ENCODE assay signal across 8 cellular contexts in genomic region chr2:144183744-144184143, GRCh38.
DNase-seq lines count a peak whose midpoint lies in the region; ATAC-seq, FAIRE-seq and TF ChIP-seq lines count a peak whose summit lies in the region.

No MANE protein-coding gene starts in this region.

- H3K27me3 Mint-ChIP-seq in CD4-positive, alpha-beta memory T cell, result no peaks in the 10 kb centered on the region

- no peaks in the 10 kb centered on the region for H3K9me3 ChIP-seq in CD4-positive, alpha-beta memory T cell (ENCODE audit: control insufficient read depth in 1 of 2, low read length in 2 of 2)
- H3K9me3 ChIP-seq in osteoblast (ENCODE audit: low read depth, low read length), result no peaks in the 10 kb centered on the region

- peak overlapping the region; percentile 65 to 88 (median 80) for H3K4me3 Mint-ChIP-seq in CD4-positive, alpha-beta memory T cell

- no peak overlapping the region for H3K4me2 ChIP-seq in osteoblast (ENCODE audit: insufficient read depth, low read length)

- ATAC-seq in GM21529 (IDR thresholded peaks at IDR 0.05; ENCODE audit: unreplicated experiment), result peak; percentile 98

- H3K27me3 ChIP-seq in CD4-positive, alpha-beta memory T cell (ENCODE audit: insufficient read depth, low read length), result no peaks in the 10 kb centered on the region
- H3K27me3 ChIP-seq in osteoblast (ENCODE audit: insufficient read depth, low read length), result no peaks in the 10 kb centered on the region

- POLR2A ChIA-PET in CD4-positive, alpha-beta memory T cell (lab: Charles Lee; ENCODE audit: partially characterized antibody), result no interaction called here

- H3K4me3 ChIP-seq in CD4-positive, alpha-beta memory T cell (ENCODE audit: low read length in 2 of 2), result no peak overlapping the region
- no peak overlapping the region for H3K4me3 ChIP-seq in osteoblast (ENCODE audit: insufficient read depth, low read length)

- DNase-seq in CD4-positive, alpha-beta memory T cell, result peak; percentile 76 to 86 (median 81)
- DNase-seq in NCI-H1048 (lab: John Stamatoyannopoulos, UW) (peak; percentile 64), activated gamma-delta T cell (lab: John Stamatoyannopoulos, UW) (peak; percentile 10), D721Med (ENCODE audit: insufficient read length, low spot score) (no peak), RKO (ENCODE audit: low spot score) (no peak), osteoblast (ENCODE audit: insufficient read length, low spot score, missing footprints) (no peak)
- peak; percentile 78 for DNase-seq in stimulated activated CD4-positive, alpha-beta T cell treated with anti-CD3 and anti-CD28 coated beads, Interleukin-15, amount 100 ng/mL, for 24 hours

- peaks cover 17% of the 10 kb centered on the region for H3K4me1 ChIP-seq in CD4-positive, alpha-beta memory T cell (ENCODE audit: insufficient read depth, low read length)
- H3K4me1 ChIP-seq in osteoblast (ENCODE audit: insufficient read depth, low read length), result no peaks in the 10 kb centered on the region

- peak overlapping the region; percentile 45 to 94 (median 83) for H3K27ac Mint-ChIP-seq in CD4-positive, alpha-beta memory T cell

- H3K4me1 Mint-ChIP-seq in CD4-positive, alpha-beta memory T cell, result peaks cover 11 to 21% (median 12%) of the 10 kb centered on the region in 4 donors

- CTCF ChIA-PET in CD4-positive, alpha-beta memory T cell (lab: Charles Lee; ENCODE audit: partially characterized antibody), result no interaction called here

- intact Hi-C loops in CD4-positive, alpha-beta memory T cell (cut with micrococcal nuclease), result loop anchor here (5.0 kb wide), 1 partner anchor 149 kb away; a partner anchor contains a TSS

- FAIRE-seq in D721Med (lab: Jason Lieb, UNC), result no peak

- no peak overlapping the region for H3K27ac ChIP-seq in CD4-positive, alpha-beta memory T cell (ENCODE audit: low read depth, low read length)
- H3K27ac ChIP-seq in osteoblast (ENCODE audit: low read depth, low read length), result no peak overlapping the region

- H3K36me3 ChIP-seq in CD4-positive, alpha-beta memory T cell (ENCODE audit: insufficient read depth, low read length), result no peaks in the 10 kb centered on the region
- H3K36me3 ChIP-seq in osteoblast (ENCODE audit: insufficient read depth, low read length), result no peaks in the 10 kb centered on the region

- no peaks in the 10 kb centered on the region for H3K79me2 ChIP-seq in osteoblast (ENCODE audit: insufficient read depth, low read length)

- no peaks in the 10 kb centered on the region for H4K20me1 ChIP-seq in osteoblast (ENCODE audit: insufficient read depth, low read length)

- no peak overlapping the region for H2AFZ ChIP-seq in osteoblast (ENCODE audit: low read length)

- no peaks in the 10 kb centered on the region for H3K9me3 Mint-ChIP-seq in CD4-positive, alpha-beta memory T cell

- H3K36me3 Mint-ChIP-seq in CD4-positive, alpha-beta memory T cell, result no peaks in the 10 kb centered on the region

- TF ChIP-seq CTCF in D721Med (IDR thresholded peaks at IDR 0.05; ENCODE audit: insufficient read depth, missing control alignments) (no peak), osteoblast (IDR thresholded peaks at IDR 0.05; ENCODE audit: extremely low read depth, low read depth, low read length) (no peak)

Comparison
In these comparisons a context has a peak if more than half of its experiments do, and no peak if none do; other contexts are left out.
1. DNase-seq: peak in CD4-positive, alpha-beta memory T cell (5 of 5), NCI-H1048 (single experiment), activated gamma-delta T cell (single experiment) and stimulated activated CD4-positive, alpha-beta T cell treated with anti-CD3 and anti-CD28 coated beads, Interleukin-15, amount 100 ng/mL, for 24 hours (single experiment); none in D721Med (single experiment), RKO (single experiment) and osteoblast (single experiment).